12 cellular contexts compared by ENCODE assay signal in the genomic region with DNA sequence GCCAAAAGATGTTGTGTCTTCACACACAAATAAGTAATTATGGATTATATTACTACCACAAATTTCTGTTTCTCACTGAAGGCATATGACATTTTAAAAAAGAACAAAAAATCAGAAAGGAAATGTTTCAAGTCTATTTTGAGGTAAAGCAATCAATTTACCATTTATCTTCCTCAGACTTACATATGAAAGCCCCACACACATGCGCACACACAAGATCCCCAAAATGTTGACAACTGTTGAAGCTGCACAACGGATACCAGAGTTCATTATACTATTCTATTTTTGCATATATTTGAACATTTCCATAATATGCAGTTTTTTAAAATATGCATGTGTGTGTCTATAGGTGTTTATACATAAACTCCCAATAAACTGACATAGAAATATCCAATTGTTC. TPM values are rescaled to one million over a fixed set of nuclear protein-coding genes. Genes with fewer than 3 reads are reported as not detected.
DNase-seq lines count a peak whose midpoint lies in the region; ATAC-seq and TF ChIP-seq lines count a peak whose summit lies in the region.
"Had no signal": no experiment of that assay in that cellular context is flagged by ENCODE, and none has a peak within 500 bp of the region (broad histone marks: within the 10 kb centered on the region; RNA-seq: fewer than 3 reads in every experiment).

No MANE protein-coding gene starts in this region.

- H3K4me3 Mint-ChIP-seq in CD8-positive, alpha-beta T cell: peak overlapping the region; percentile 63
- peak overlapping the region; percentile 100 for H3K4me3 Mint-ChIP-seq in activated naive CD8-positive, alpha-beta T cell treated with anti-CD3 and anti-CD28 coated beads for 36 hours
- peak overlapping the region; percentile 25 for H3K4me3 Mint-ChIP-seq in mesothelial cell of epicardium

- peaks cover 23% of the 10 kb centered on the region for H3K36me3 Mint-ChIP-seq in CD8-positive, alpha-beta T cell
- peaks cover 36% of the 10 kb centered on the region for H3K36me3 Mint-ChIP-seq in activated naive CD8-positive, alpha-beta T cell treated with anti-CD3 and anti-CD28 coated beads for 36 hours
- peaks cover 2% of the 10 kb centered on the region for H3K36me3 Mint-ChIP-seq in mesothelial cell of epicardium

- H3K27me3 ChIP-seq in CD8-positive, alpha-beta T cell (ENCODE audit: insufficient read depth, low read length): no peaks in the 10 kb centered on the region
- H3K27me3 ChIP-seq in HUES48 (ENCODE audit: control insufficient read depth, insufficient read depth, low read length): no peaks in the 10 kb centered on the region
- H3K27me3 ChIP-seq: esophagus muscularis mucosa had no signal

- POLR2A ChIA-PET in CD8-positive, alpha-beta T cell (lab: Charles Lee): interaction anchor here (1.6 kb wide), 1 partner anchor 17 kb away, joined by 4 read pairs; no protein-coding TSS in a partner anchor

- TF ChIP-seq CTCF in CD8-positive, alpha-beta T cell (IDR thresholded peaks at IDR 0.05): no peak
- TF ChIP-seq CTCF in mesothelial cell of epicardium (IDR thresholded peaks at IDR 0.05; ENCODE audit: unreplicated experiment): no peak

- H3K27ac ChIP-seq in CD8-positive, alpha-beta T cell (ENCODE audit: low read depth, low read length): no peak overlapping the region
- H3K27ac ChIP-seq in HUES48 (ENCODE audit: low read depth, low read length): no peak overlapping the region
- H3K27ac ChIP-seq: esophagus muscularis mucosa had no signal

- H3K9ac ChIP-seq in HUES48 (ENCODE audit: low read depth, low read length): no peak overlapping the region

- peaks cover 16% of the 10 kb centered on the region for H3K4me1 ChIP-seq in CD8-positive, alpha-beta T cell (ENCODE audit: insufficient read depth, low read length)
- H3K4me1 ChIP-seq in HUES48 (ENCODE audit: control insufficient read depth, insufficient read depth, low read length): peaks cover 8% of the 10 kb centered on the region; the same call in 1 of the 2 replicates

- H3K4me3 ChIP-seq in CD8-positive, alpha-beta T cell (ENCODE audit: low read depth, low read length): peak overlapping the region; percentile 42
- peak overlapping the region; percentile 83 for H3K4me3 ChIP-seq in HUES48 (ENCODE audit: low read depth, low read length)
- H3K4me3 ChIP-seq: esophagus muscularis mucosa had no signal

- no peak for DNase-seq in CD8-positive, alpha-beta T cell
- DNase-seq in activated naive CD8-positive, alpha-beta T cell treated with anti-CD3 and anti-CD28 coated beads for 36 hours: no peak
- DNase-seq in mesothelial cell of epicardium (ENCODE audit: low spot score in 2 of 2, unreplicated experiment in 2 of 2): no peak
- DNase-seq in nucleus accumbens (lab: John Stamatoyannopoulos, UW): no peak
- DNase-seq in HT-29 (ENCODE audit: low spot score): no peak
- no peak for DNase-seq in kidney tubule cell (ENCODE audit: low spot score)
- DNase-seq: occipital lobe; stimulated activated naive CD4-positive, alpha-beta T cell had no signal

- no peak for ATAC-seq in CD8-positive, alpha-beta T cell
- no peak for ATAC-seq in HG03097 (IDR thresholded peaks at IDR 0.05; ENCODE audit: low FRiP score, unreplicated experiment)
- ATAC-seq: Right ventricle myocardium inferior had no signal

- no peak overlapping the region for H3K27ac Mint-ChIP-seq in CD8-positive, alpha-beta T cell
- H3K27ac Mint-ChIP-seq in activated naive CD8-positive, alpha-beta T cell treated with anti-CD3 and anti-CD28 coated beads for 36 hours: peak overlapping the region; percentile 25
- H3K27ac Mint-ChIP-seq in mesothelial cell of epicardium: no peak overlapping the region

- H3K36me3 ChIP-seq in CD8-positive, alpha-beta T cell (ENCODE audit: insufficient read depth, low read length): no peaks in the 10 kb centered on the region
- H3K36me3 ChIP-seq in HUES48 (ENCODE audit: control insufficient read depth, insufficient read depth, low read length): 0 out of 2 replicates have a peak, but pooled peaks cover 10% of the 10 kb centered on the region

- intact Hi-C loops in CD8-positive, alpha-beta T cell (cut with DNase I, micrococcal nuclease): loop anchor here in 1 of 2 experiments (10.0 kb wide), 2 partner anchors 392 to 1082 kb away; a partner anchor contains a TSS

- no peaks in the 10 kb centered on the region for H3K27me3 Mint-ChIP-seq in CD8-positive, alpha-beta T cell (ENCODE audit: low read depth)
- no peaks in the 10 kb centered on the region for H3K27me3 Mint-ChIP-seq in activated naive CD8-positive, alpha-beta T cell treated with anti-CD3 and anti-CD28 coated beads for 36 hours
- H3K27me3 Mint-ChIP-seq in mesothelial cell of epicardium (ENCODE audit: low read depth): no peaks in the 10 kb centered on the region

- H3K9me3 ChIP-seq in CD8-positive, alpha-beta T cell (ENCODE audit: low read length): no peaks in the 10 kb centered on the region
- H3K9me3 ChIP-seq in HUES48 (ENCODE audit: control insufficient read depth, insufficient read depth, low read length): no peaks in the 10 kb centered on the region
- H3K9me3 ChIP-seq: esophagus muscularis mucosa had no signal

- CTCF ChIA-PET in CD8-positive, alpha-beta T cell (lab: Charles Lee): no interaction called here

- no peaks in the 10 kb centered on the region for H3K9me3 Mint-ChIP-seq in CD8-positive, alpha-beta T cell
- H3K9me3 Mint-ChIP-seq in activated naive CD8-positive, alpha-beta T cell treated with anti-CD3 and anti-CD28 coated beads for 36 hours: no peaks in the 10 kb centered on the region
- no peaks in the 10 kb centered on the region for H3K9me3 Mint-ChIP-seq in mesothelial cell of epicardium

- H3K4me1 Mint-ChIP-seq in CD8-positive, alpha-beta T cell (ENCODE audit: low read depth): peaks cover 43% of the 10 kb centered on the region
- H3K4me1 Mint-ChIP-seq in activated naive CD8-positive, alpha-beta T cell treated with anti-CD3 and anti-CD28 coated beads for 36 hours: peaks cover 21% of the 10 kb centered on the region
- peaks cover 26% of the 10 kb centered on the region for H3K4me1 Mint-ChIP-seq in mesothelial cell of epicardium

RNA-seq across cellular contexts. Expression of a gene that starts 2.7 kb away (rescaled TPM):
- 10 to 100 TPM; 45.3 to 47.6 TPM for total RNA-seq in CD8-positive, alpha-beta T cell
- 10 to 100 TPM; 52.5 to 61.2 TPM for total RNA-seq in activated naive CD8-positive, alpha-beta T cell treated with anti-CD3 and anti-CD28 coated beads for 36 hours
- 61.8 to 66.9 TPM (median 66.2 TPM) in 3 replicates for total RNA-seq in mesothelial cell of epicardium
- 53.4 and 58.9 TPM in 2 replicates for total RNA-seq in HT-29 (2014; rRNA removed; shearing (Covaris generic))

Comparison
In these comparisons a context has a peak if more than half of its experiments do, and no peak if none do; other contexts are left out.
1. H3K4me3 Mint-ChIP-seq: peak in every context shown above with its lines; median percentile 100 in activated naive CD8-positive, alpha-beta T cell treated with anti-CD3 and anti-CD28 coated beads for 36 hours; 63 in CD8-positive, alpha-beta T cell; 25 in mesothelial cell of epicardium.